8 cellular contexts compared by ENCODE assay signal in genomic region chr5:149551227-149552037, GRCh38. TPM values are rescaled to one million over a fixed set of nuclear protein-coding genes. Genes with fewer than 3 reads are reported as not detected.
DNase-seq lines count a peak whose midpoint lies in the region; FAIRE-seq and TF ChIP-seq lines count a peak whose summit lies in the region.

Gene CSNK1A1, minus strand, starts transcription at chr5:149551439. Its CDS starts 475 bp downstream, at chr5:149550964.

- DNase-seq in HFFc6 (peak; percentile 98), NAMALWA (ENCODE audit: low spot score) (peak; percentile 98), SK-N-DZ (ENCODE audit: low spot score) (peak; percentile 98), frontal cortex (ENCODE audit: low spot score in 2 of 2) (peak; percentile 95 to 96), substantia nigra (lab: John Stamatoyannopoulos, UW) (peak; percentile 86 to 99 (median 96))
- peak; percentile 99 for DNase-seq in activated naive CD4-positive, alpha-beta T cell treated with anti-CD3 and anti-CD28 coated beads for 36 hours

- peaks cover 8% of the 10 kb centered on the region; the same call in 1 of the 2 replicates for H3K9me3 Mint-ChIP-seq in HFFc6
- no peaks in the 10 kb centered on the region for H3K9me3 Mint-ChIP-seq in activated naive CD4-positive, alpha-beta T cell treated with anti-CD3 and anti-CD28 coated beads for 36 hours

- peaks cover 21% of the 10 kb centered on the region for H3K36me3 ChIP-seq in neutrophil

- peak within 1 kb of the TSS; percentile 100 for H3K27ac Mint-ChIP-seq in HFFc6
- peak within 1 kb of the TSS; percentile 99 for H3K27ac Mint-ChIP-seq in activated naive CD4-positive, alpha-beta T cell treated with anti-CD3 and anti-CD28 coated beads for 36 hours

- no peak for FAIRE-seq in frontal cortex (lab: Jason Lieb, UNC)

- CTCF ChIA-PET in activated naive CD4-positive, alpha-beta T cell treated with anti-CD3 and anti-CD28 coated beads for 36 hours (lab: Charles Lee) = interaction anchor here (0.6 to 4.8 kb wide), 16 partner anchors 8 to 199 kb away, joined by 3 to 34 read pairs (median 3); no protein-coding TSS in a partner anchor

- peaks cover 26 to 35% of the 10 kb centered on the region in 2 experiments for H3K4me1 ChIP-seq in neutrophil (ENCODE audit: control insufficient read depth in 1 of 2, insufficient read depth in 1 of 2, low read depth in 1 of 2, low read length in 1 of 2)

- intact Hi-C loops in activated naive CD4-positive, alpha-beta T cell treated with anti-CD3 and anti-CD28 coated beads for 36 hours (cut with micrococcal nuclease) = loop anchor here (1.0 to 5.0 kb wide), 9 partner anchors 10 to 1601 kb away; partner anchors contain the start of genes FBXO38, GRPEL2 and TCOF1

- H3K4me1 Mint-ChIP-seq in HFFc6 (ENCODE audit: low read depth) = peaks cover 28% of the 10 kb centered on the region
- peaks cover 31% of the 10 kb centered on the region for H3K4me1 Mint-ChIP-seq in activated naive CD4-positive, alpha-beta T cell treated with anti-CD3 and anti-CD28 coated beads for 36 hours (ENCODE audit: low read depth)

- H3K27me3 Mint-ChIP-seq in HFFc6 (ENCODE audit: insufficient read depth) = peaks cover 3% of the 10 kb centered on the region
- H3K27me3 Mint-ChIP-seq in activated naive CD4-positive, alpha-beta T cell treated with anti-CD3 and anti-CD28 coated beads for 36 hours (ENCODE audit: low read depth) = no peaks in the 10 kb centered on the region

- TF ChIP-seq CTCF in HFFc6 (IDR thresholded peaks at IDR 0.05) (peak; percentile 85), neutrophil (IDR thresholded peaks at IDR 0.05) (peak; percentile 80)

- H3K4me3 Mint-ChIP-seq in HFFc6 = peak within 1 kb of the TSS; percentile 100
- peak within 1 kb of the TSS; percentile 97 for H3K4me3 Mint-ChIP-seq in activated naive CD4-positive, alpha-beta T cell treated with anti-CD3 and anti-CD28 coated beads for 36 hours

- H3K4me3 ChIP-seq in GM08714 (ENCODE audit: low read length) (peak within 1 kb of the TSS; percentile 97), neutrophil (ENCODE audit: low read depth in 1 of 2, low read length in 1 of 2) (peak within 1 kb of the TSS; percentile 95 to 96)

- H3K27ac ChIP-seq in neutrophil (peak within 1 kb of the TSS; percentile 98), substantia nigra (ENCODE audit: low read depth, low read length, poor library complexity, severe bottlenecking) (peak within 1 kb of the TSS; percentile 97)

- H3K9me3 ChIP-seq in neutrophil = no peaks in the 10 kb centered on the region

- H3K36me3 Mint-ChIP-seq in HFFc6 (ENCODE audit: low read depth) = peaks cover 36% of the 10 kb centered on the region
- peaks cover 39% of the 10 kb centered on the region for H3K36me3 Mint-ChIP-seq in activated naive CD4-positive, alpha-beta T cell treated with anti-CD3 and anti-CD28 coated beads for 36 hours (ENCODE audit: low read depth)

- H3K27me3 ChIP-seq in neutrophil = no peaks in the 10 kb centered on the region

RNA-seq across cellular contexts. Expression of gene CSNK1A1, which starts in this region (rescaled TPM):
- total RNA-seq in HFFc6 (2021; fragmentation: NEBNext Ultra II Directional; extraction: Animal tissue kit (Norgen Biotek cat#: 25700)) = 100 to 1,000 TPM; 266 to 336 (median 310) TPM
- polyA plus RNA-seq in SK-N-DZ (2014; cell fraction: cytosol; rRNA removed) = 106 and 118 TPM in 2 replicates
- 63.1 and 69.2 TPM in 2 replicates for polyA plus RNA-seq in SK-N-DZ (2014; cell fraction: nucleus; rRNA removed)
- total RNA-seq in activated naive CD4-positive, alpha-beta T cell treated with anti-CD3 and anti-CD28 coated beads for 36 hours = 100 to 1,000 TPM; 183 to 188 TPM
- 353 TPM for total RNA-seq in frontal cortex

Comparison
In these comparisons a context has a peak if more than half of its experiments do, and no peak if none do; other contexts are left out.
1. Peak in every context shown above with its lines: DNase-seq, H3K4me3 ChIP-seq and H3K27ac ChIP-seq.